Comparison of ENCODE assay signal across 10 cellular contexts in the genomic region with DNA sequence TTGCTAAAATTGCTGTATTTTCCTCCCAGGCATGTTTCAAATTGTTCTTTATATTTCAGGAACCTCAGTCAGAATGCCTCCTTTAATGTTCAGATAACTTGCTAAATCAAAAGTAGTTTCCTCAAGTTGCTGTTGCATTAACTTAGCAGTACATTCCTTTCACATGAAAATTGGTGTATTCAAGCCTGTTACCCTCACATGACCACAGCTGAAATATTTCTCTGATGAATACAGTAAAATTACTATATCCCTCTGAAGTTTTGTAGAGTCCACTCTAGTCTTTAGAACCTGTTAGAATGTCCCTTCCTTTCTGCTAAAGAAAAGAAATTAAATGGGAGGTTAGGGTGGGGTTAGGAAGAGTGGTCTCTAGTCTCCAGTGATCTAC. TPM values are rescaled to one million over a fixed set of nuclear protein-coding genes. Genes with fewer than 3 reads are reported as not detected.
DNase-seq lines count a peak whose midpoint lies in the region; ATAC-seq and TF ChIP-seq lines count a peak whose summit lies in the region.
"Had no signal": no experiment of that assay in that cellular context is flagged by ENCODE, and none has a peak within 500 bp of the region (broad histone marks: within the 10 kb centered on the region; RNA-seq: fewer than 3 reads in every experiment).

No MANE protein-coding gene starts in this region.

- ATAC-seq in gastrocnemius medialis: no peak

- H2AFZ ChIP-seq in OCI-LY1 (ENCODE audit: low read length): 0 out of 2 replicates have a peak overlapping the region, but pooled peaks have one; percentile 12

- H3K9ac ChIP-seq in OCI-LY1 (ENCODE audit: low read length): peak overlapping the region; percentile 59; the same call in 1 of the 2 replicates
- H3K9ac ChIP-seq in subcutaneous abdominal adipose tissue (ENCODE audit: low read length in 5 of 5): no peak overlapping the region

- peaks cover 8% of the 10 kb centered on the region for H3K36me3 Mint-ChIP-seq in activated naive CD4-positive, alpha-beta T cell treated with anti-CD3 and anti-CD28 coated beads for 36 hours (ENCODE audit: low read depth)

- intact Hi-C loops in activated naive CD4-positive, alpha-beta T cell treated with anti-CD3 and anti-CD28 coated beads for 36 hours (cut with micrococcal nuclease): loop anchor here (1.0 to 5.0 kb wide), 4 partner anchors 7 to 974 kb away; a partner anchor contains a TSS
- intact Hi-C loops in gastrocnemius medialis (cut with DNase I; ENCODE audit: low total_unique reads): no loop called here

- in situ Hi-C loops in gastrocnemius medialis (cut with MboI; ENCODE audit: low sequenced_read_pairs in 4 of 4): no loop called here

- H3K27ac Mint-ChIP-seq in activated naive CD4-positive, alpha-beta T cell treated with anti-CD3 and anti-CD28 coated beads for 36 hours: peak overlapping the region; percentile 69

- no peaks in the 10 kb centered on the region for H3K36me3 ChIP-seq in OCI-LY1 (ENCODE audit: insufficient read depth, low read length)
- no peaks in the 10 kb centered on the region for H3K36me3 ChIP-seq in subcutaneous abdominal adipose tissue (ENCODE audit: control insufficient read depth in 5 of 5, insufficient read depth in 5 of 5, low read length in 5 of 5)
- no peaks in the 10 kb centered on the region for H3K36me3 ChIP-seq in gastrocnemius medialis
- no peaks in the 10 kb centered on the region for H3K36me3 ChIP-seq in right atrium auricular region

- H3K4me2 ChIP-seq in OCI-LY1 (ENCODE audit: low read length): peak overlapping the region; percentile 57

- peak overlapping the region; percentile 60 for H3K4me3 ChIP-seq in OCI-LY1 (ENCODE audit: low read depth, low read length, poor library complexity, severe bottlenecking)
- H3K4me3 ChIP-seq in subcutaneous abdominal adipose tissue (ENCODE audit: low read depth in 1 of 5, low read length in 5 of 5): peak overlapping the region in 3 of 5 donors; percentile 0 to 26 (median 2)
- no peak overlapping the region for H3K4me3 ChIP-seq in gastrocnemius medialis
- H3K4me3 ChIP-seq in right atrium auricular region: peak overlapping the region in 1 of 2 donors; percentile 17

- CTCF ChIA-PET in activated naive CD4-positive, alpha-beta T cell treated with anti-CD3 and anti-CD28 coated beads for 36 hours (lab: Charles Lee): interaction anchor here (1.0 kb wide), 1 partner anchor 26 kb away, joined by 3 read pairs; no protein-coding TSS in a partner anchor

- H3K79me2 ChIP-seq in OCI-LY1 (ENCODE audit: insufficient read depth, low read length): no peaks in the 10 kb centered on the region; the same call in 1 of the 2 replicates

- TF ChIP-seq POLR2A in gastrocnemius medialis (IDR thresholded peaks at IDR 0.05): no peak

- H3K9me3 ChIP-seq in OCI-LY1 (ENCODE audit: low read length): no peaks in the 10 kb centered on the region
- peaks cover 0 to 3% (median 0%) of the 10 kb centered on the region in 5 donors for H3K9me3 ChIP-seq in subcutaneous abdominal adipose tissue (ENCODE audit: control insufficient read depth in 5 of 5, low read length in 5 of 5)
- H3K9me3 ChIP-seq in gastrocnemius medialis: no peaks in the 10 kb centered on the region
- no peaks in the 10 kb centered on the region for H3K9me3 ChIP-seq in right atrium auricular region

- no peaks in the 10 kb centered on the region for H3K9me2 ChIP-seq in OCI-LY1 (ENCODE audit: low read depth, low read length)

- H3K27me3 ChIP-seq in OCI-LY1 (ENCODE audit: insufficient read depth, low read length): no peaks in the 10 kb centered on the region
- H3K27me3 ChIP-seq in subcutaneous abdominal adipose tissue (ENCODE audit: control insufficient read depth in 5 of 5, insufficient read depth in 4 of 5, low read length in 5 of 5): no peaks in the 10 kb centered on the region
- no peaks in the 10 kb centered on the region for H3K27me3 ChIP-seq in gastrocnemius medialis
- H3K27me3 ChIP-seq in right atrium auricular region: no peaks in the 10 kb centered on the region

- H3K27me3 Mint-ChIP-seq in activated naive CD4-positive, alpha-beta T cell treated with anti-CD3 and anti-CD28 coated beads for 36 hours (ENCODE audit: low read depth): no peaks in the 10 kb centered on the region

- peaks cover 44% of the 10 kb centered on the region for H3K4me1 ChIP-seq in OCI-LY1 (ENCODE audit: insufficient read depth, low read length, severe bottlenecking)
- H3K4me1 ChIP-seq in subcutaneous abdominal adipose tissue (ENCODE audit: control insufficient read depth in 5 of 5, insufficient read depth in 5 of 5, low read length in 5 of 5): peaks cover 0 to 3% (median 0%) of the 10 kb centered on the region in 5 donors
- H3K4me1 ChIP-seq in gastrocnemius medialis: no peaks in the 10 kb centered on the region
- no peaks in the 10 kb centered on the region for H3K4me1 ChIP-seq in right atrium auricular region

- no peak for TF ChIP-seq CTCF in OCI-LY1 (IDR thresholded peaks at IDR 0.05; ENCODE audit: low read length)
- no peak for TF ChIP-seq CTCF in gastrocnemius medialis (IDR thresholded peaks at IDR 0.05 in 4 of 5, conservative IDR thresholded peaks at IDR 0.05 in 1 of 5)
- TF ChIP-seq CTCF in right atrium auricular region (IDR thresholded peaks at IDR 0.05): no peak

- H3K9me3 Mint-ChIP-seq in activated naive CD4-positive, alpha-beta T cell treated with anti-CD3 and anti-CD28 coated beads for 36 hours: peaks cover 12% of the 10 kb centered on the region

- no peak for DNase-seq in activated naive CD4-positive, alpha-beta T cell treated with anti-CD3 and anti-CD28 coated beads for 36 hours
- DNase-seq in activated naive CD4-positive, alpha-beta T cell treated with Interleukin-2 at 50 U/mL for 16 hours: no peak
- DNase-seq in epithelial cell of prostate (ENCODE audit: low read depth, low spot score): no peak
- DNase-seq in gastrocnemius medialis: no peak
- DNase-seq in NCI-H1092 treated with DMSO at 0.1 percent for 48 hours (lab: John Stamatoyannopoulos, UW): no peak
- no peak for DNase-seq in right atrium auricular region (ENCODE audit: low spot score)
- DNase-seq: COR-L47, mesendoderm had no signal

- peak overlapping the region; percentile 61 for H3K4me3 Mint-ChIP-seq in activated naive CD4-positive, alpha-beta T cell treated with anti-CD3 and anti-CD28 coated beads for 36 hours

- no peaks in the 10 kb centered on the region for H4K20me1 ChIP-seq in OCI-LY1 (ENCODE audit: insufficient read depth, low read length)

- H3F3A ChIP-seq in OCI-LY1 (ENCODE audit: insufficient read depth, low read length): no peaks in the 10 kb centered on the region

- peaks cover 47% of the 10 kb centered on the region for H3K4me1 Mint-ChIP-seq in activated naive CD4-positive, alpha-beta T cell treated with anti-CD3 and anti-CD28 coated beads for 36 hours (ENCODE audit: low read depth)

- H3K27ac ChIP-seq in OCI-LY1 (ENCODE audit: low read depth, low read length, poor library complexity, severe bottlenecking): peak overlapping the region; percentile 68
- peak overlapping the region; percentile 69 for H3K27ac ChIP-seq in epithelial cell of prostate
- H3K27ac ChIP-seq in subcutaneous abdominal adipose tissue (ENCODE audit: low read depth, low read length): no peak overlapping the region
- H3K27ac ChIP-seq in gastrocnemius medialis: no peak overlapping the region
- no peak overlapping the region for H3K27ac ChIP-seq in right atrium auricular region

RNA-seq across cellular contexts. Expression of a gene that starts 24.5 kb away (rescaled TPM):
- 10 to 100 TPM; 25.7 to 29.1 TPM for total RNA-seq in activated naive CD4-positive, alpha-beta T cell treated with anti-CD3 and anti-CD28 coated beads for 36 hours
- 10 to 100 TPM; 16.1 to 40.8 (median 27.5) TPM for total RNA-seq in gastrocnemius medialis
- total RNA-seq in right atrium auricular region: 10 to 100 TPM; 21.1 to 25.1 TPM

Comparison
In these comparisons a context has a peak if more than half of its experiments do, and no peak if none do; other contexts are left out.
1. H3K27ac ChIP-seq: peak in OCI-LY1 (single experiment) and epithelial cell of prostate (single experiment); none in subcutaneous abdominal adipose tissue (single experiment), gastrocnemius medialis (0 of 4) and right atrium auricular region (0 of 2).
2. H3K4me3 ChIP-seq: peak in OCI-LY1 (single experiment) and subcutaneous abdominal adipose tissue (3 of 5); none in gastrocnemius medialis (0 of 4).